In genomic region chr10:759898-760477, GRCh38 we compare ENCODE assay signal across 22 cellular contexts.
DNase-seq lines count a peak whose midpoint lies in the region; ATAC-seq and TF ChIP-seq lines count a peak whose summit lies in the region.
"Had no signal": no experiment of that assay in that cellular context is flagged by ENCODE, and none has a peak within 500 bp of the region (broad histone marks: within the 10 kb centered on the region; RNA-seq: fewer than 3 reads in every experiment).

No MANE protein-coding gene starts in this region.

- no peak overlapping the region for H2BK120ac ChIP-seq in mesenchymal stem cell (ENCODE audit: low read depth, low read length)

- intact Hi-C loops in spleen (cut with DNase I; ENCODE audit: low total_unique reads), result no loop called here
- intact Hi-C loops in activated T-helper 1 cell treated with anti-CD3 and anti-CD28 coated beads, Interleukin-12 subunit alpha, Interleukin-12 subunit beta, Interleukin-2, Interleukin-4 antibody, amounts not matched to agents 30 ng/mL and 10 ng/mL and 1 ng/mL, durations not matched to agents 14 hours and 24 hours and 36 hours (cut with micrococcal nuclease), result no loop called here

- peak; percentile 42 for DNase-seq in MM.1S
- DNase-seq in T-helper 17 cell, result no peak
- no peak for DNase-seq in mesenchymal stem cell
- peak; percentile 24 for DNase-seq in spleen
- no peak for DNase-seq in activated T-helper 1 cell treated with anti-CD3 and anti-CD28 coated beads, Interleukin-12 subunit alpha, Interleukin-12 subunit beta, Interleukin-2, Interleukin-4 antibody, amounts not matched to agents 30 ng/mL and 10 ng/mL and 1 ng/mL, durations not matched to agents 14 hours and 24 hours and 36 hours (ENCODE audit: low spot score)
- no peak for DNase-seq in Ammon's horn (ENCODE audit: low spot score)
- no peak for DNase-seq in NCI-H1048 (lab: John Stamatoyannopoulos, UW)
- DNase-seq: BE2C, HFFc6, KBM-7, MG63, NCI-H1417, NCI-H1694 treated with DMSO at 0.1 percent for 48 hours, NCI-H2081, NCI-H226, NCI-H510A, NCI-H69, SHP77 had no signal

- peaks cover 45% of the 10 kb centered on the region for H3K9me3 Mint-ChIP-seq in activated T-helper 1 cell treated with anti-CD3 and anti-CD28 coated beads, Interleukin-12 subunit alpha, Interleukin-12 subunit beta, Interleukin-2, Interleukin-4 antibody, amounts not matched to agents 30 ng/mL and 10 ng/mL and 1 ng/mL, durations not matched to agents 14 hours and 24 hours and 36 hours
- H3K9me3 Mint-ChIP-seq: GM23338 had no signal

- H3K27ac ChIP-seq in MM.1S (ENCODE audit: low read length), result no peak overlapping the region
- no peak overlapping the region for H3K27ac ChIP-seq in mesenchymal stem cell (ENCODE audit: low read length, poor library complexity, severe bottlenecking)
- H3K27ac ChIP-seq in spleen, result no peak overlapping the region
- H3K27ac ChIP-seq: RWPE1 had no signal

- H2AFZ ChIP-seq in MM.1S (ENCODE audit: low read length) (no peak overlapping the region), mesenchymal stem cell (ENCODE audit: low read depth, low read length) (no peak overlapping the region)
- H2AFZ ChIP-seq: GM23338 had no signal

- H2BK15ac ChIP-seq in mesenchymal stem cell (ENCODE audit: low read depth, poor library complexity, severe bottlenecking), result no peak overlapping the region

- no peak for TF ChIP-seq CTCF in MM.1S (IDR thresholded peaks at IDR 0.05; ENCODE audit: low read length)
- TF ChIP-seq CTCF in spleen (IDR thresholded peaks at IDR 0.05 in 8 of 11, conservative IDR thresholded peaks at IDR 0.05 in 3 of 11), result no peak

- ATAC-seq in T-helper 17 cell, result no peak
- ATAC-seq: GM23338, Panc1 had no signal

- no peak overlapping the region for H2BK12ac ChIP-seq in mesenchymal stem cell (ENCODE audit: low read length in 2 of 2)

- H3K4me3 ChIP-seq in MM.1S (ENCODE audit: low read length), result no peak overlapping the region
- no peak overlapping the region for H3K4me3 ChIP-seq in mesenchymal stem cell (ENCODE audit: insufficient read depth in 1 of 2, low read depth in 1 of 2, low read length in 2 of 2)
- H3K4me3 ChIP-seq in spleen, result no peak overlapping the region
- H3K4me3 ChIP-seq: GM23338, HAP-1, MG63 had no signal

- peak overlapping the region; percentile 56 for H4K91ac ChIP-seq in mesenchymal stem cell (ENCODE audit: low read length)

- H3K27me3 ChIP-seq in MM.1S (replicated peaks; ENCODE audit: insufficient read depth, low read length) (no peaks in the 10 kb centered on the region), mesenchymal stem cell (ENCODE audit: control insufficient read depth in 1 of 2, insufficient read depth in 1 of 2, low read length in 2 of 2) (peaks cover 7 to 9% of the 10 kb centered on the region in 2 experiments), spleen (replicated peaks in 1 of 7) (peaks cover 0 to 6% (median 0%) of the 10 kb centered on the region in 7 donors)
- H3K27me3 ChIP-seq: BE2C had no signal

- H3K23ac ChIP-seq in mesenchymal stem cell (ENCODE audit: low read length in 2 of 2), result no peak overlapping the region

- H3K9ac ChIP-seq in MM.1S (ENCODE audit: low read length) (no peak overlapping the region), mesenchymal stem cell (ENCODE audit: low read length) (no peak overlapping the region)

- H3K27ac Mint-ChIP-seq in T-helper 17 cell, result no peak overlapping the region
- no peak overlapping the region for H3K27ac Mint-ChIP-seq in activated T-helper 1 cell treated with anti-CD3 and anti-CD28 coated beads, Interleukin-12 subunit alpha, Interleukin-12 subunit beta, Interleukin-2, Interleukin-4 antibody, amounts not matched to agents 30 ng/mL and 10 ng/mL and 1 ng/mL, durations not matched to agents 14 hours and 24 hours and 36 hours
- H3K27ac Mint-ChIP-seq: GM23338, HFFc6 had no signal

- no peak overlapping the region for H2BK5ac ChIP-seq in mesenchymal stem cell (ENCODE audit: low read depth, low read length, poor library complexity, severe bottlenecking)

- no peaks in the 10 kb centered on the region for H3K79me1 ChIP-seq in mesenchymal stem cell (replicated peaks; ENCODE audit: low read length, poor library complexity, severe bottlenecking)

- peak overlapping the region; percentile 4 for H3K4me3 Mint-ChIP-seq in T-helper 17 cell
- no peak overlapping the region for H3K4me3 Mint-ChIP-seq in activated T-helper 1 cell treated with anti-CD3 and anti-CD28 coated beads, Interleukin-12 subunit alpha, Interleukin-12 subunit beta, Interleukin-2, Interleukin-4 antibody, amounts not matched to agents 30 ng/mL and 10 ng/mL and 1 ng/mL, durations not matched to agents 14 hours and 24 hours and 36 hours
- H3K4me3 Mint-ChIP-seq: GM23338, HFFc6 had no signal

- H3K9me2 ChIP-seq in MM.1S (replicated peaks; ENCODE audit: insufficient read depth, low read length), result no peaks in the 10 kb centered on the region

- H3K27me3 Mint-ChIP-seq in T-helper 17 cell, result no peaks in the 10 kb centered on the region
- peaks cover 6% of the 10 kb centered on the region for H3K27me3 Mint-ChIP-seq in activated T-helper 1 cell treated with anti-CD3 and anti-CD28 coated beads, Interleukin-12 subunit alpha, Interleukin-12 subunit beta, Interleukin-2, Interleukin-4 antibody, amounts not matched to agents 30 ng/mL and 10 ng/mL and 1 ng/mL, durations not matched to agents 14 hours and 24 hours and 36 hours (ENCODE audit: insufficient read depth)

- H3K4me1 ChIP-seq in MM.1S (ENCODE audit: low read length), result peaks cover 13% of the 10 kb centered on the region
- no peaks in the 10 kb centered on the region for H3K4me1 ChIP-seq in mesenchymal stem cell (ENCODE audit: control insufficient read depth, insufficient read depth, low read depth, low read length)
- H3K4me1 ChIP-seq in spleen, result no peaks in the 10 kb centered on the region
- H3K4me1 ChIP-seq: BE2C, HAP-1 had no signal

- H3K14ac ChIP-seq in mesenchymal stem cell (ENCODE audit: low read length in 2 of 2), result no peak overlapping the region

- H3K36me3 Mint-ChIP-seq in T-helper 17 cell (ENCODE audit: low read depth), result peaks cover 2% of the 10 kb centered on the region
- peaks cover 2% of the 10 kb centered on the region for H3K36me3 Mint-ChIP-seq in activated T-helper 1 cell treated with anti-CD3 and anti-CD28 coated beads, Interleukin-12 subunit alpha, Interleukin-12 subunit beta, Interleukin-2, Interleukin-4 antibody, amounts not matched to agents 30 ng/mL and 10 ng/mL and 1 ng/mL, durations not matched to agents 14 hours and 24 hours and 36 hours (ENCODE audit: low read depth)

- H3K4me2 ChIP-seq in MM.1S (ENCODE audit: low read depth, low read length) (peak overlapping the region; percentile 26; the same call in 1 of the 2 replicates), mesenchymal stem cell (ENCODE audit: low read length, poor library complexity, severe bottlenecking) (no peak overlapping the region)
- H3K4me2 ChIP-seq: GM23338 had no signal

- no peak overlapping the region for H3K4ac ChIP-seq in mesenchymal stem cell (ENCODE audit: low read depth in 1 of 2, low read length in 2 of 2)

- H3K79me2 ChIP-seq in MM.1S (ENCODE audit: low read length), result no peaks in the 10 kb centered on the region

- H3K9me3 ChIP-seq in MM.1S (replicated peaks; ENCODE audit: insufficient read depth, low read length), result no peaks in the 10 kb centered on the region
- H3K9me3 ChIP-seq in T-helper 17 cell (ENCODE audit: control insufficient read depth, low read length, poor library complexity, severe bottlenecking), result peaks cover 5% of the 10 kb centered on the region
- peaks cover 44% of the 10 kb centered on the region for H3K9me3 ChIP-seq in mesenchymal stem cell (ENCODE audit: control insufficient read depth, low read length)
- peaks cover 0 to 66% (median 57%) of the 10 kb centered on the region in 8 donors for H3K9me3 ChIP-seq in spleen

- H3F3A ChIP-seq in MM.1S (ENCODE audit: insufficient read depth, low read length), result no peaks in the 10 kb centered on the region

- peaks cover 6% of the 10 kb centered on the region for H3K4me1 Mint-ChIP-seq in T-helper 17 cell
- H3K4me1 Mint-ChIP-seq in activated T-helper 1 cell treated with anti-CD3 and anti-CD28 coated beads, Interleukin-12 subunit alpha, Interleukin-12 subunit beta, Interleukin-2, Interleukin-4 antibody, amounts not matched to agents 30 ng/mL and 10 ng/mL and 1 ng/mL, durations not matched to agents 14 hours and 24 hours and 36 hours (ENCODE audit: low read depth), result peaks cover 11% of the 10 kb centered on the region
- H3K4me1 Mint-ChIP-seq: GM23338 had no signal

- no peak overlapping the region for H4K8ac ChIP-seq in mesenchymal stem cell (ENCODE audit: low read length)

- H4K20me1 ChIP-seq in MM.1S (ENCODE audit: insufficient read depth, low read length), result no peaks in the 10 kb centered on the region

- H2AK5ac ChIP-seq in mesenchymal stem cell (ENCODE audit: low read length, severe bottlenecking), result no peak overlapping the region

- 79% methylated on average over 5 of the region's 5 CpGs for WGBS in mesenchymal stem cell
- WGBS in spleen, 5 donors, result 53 to 75% (median 72%) methylated on average over 4 to 5 of the region's 5 CpGs

- TF ChIP-seq POLR2A in spleen (IDR thresholded peaks at IDR 0.05), result no peak

- no peaks in the 10 kb centered on the region for H3K36me3 ChIP-seq in MM.1S (replicated peaks; ENCODE audit: insufficient read depth, low read length)
- H3K36me3 ChIP-seq in mesenchymal stem cell (ENCODE audit: control insufficient read depth in 1 of 2, insufficient read depth in 2 of 2, low read depth in 1 of 2, low read length in 2 of 2), result no peaks in the 10 kb centered on the region
- H3K36me3 ChIP-seq in spleen, result no peaks in the 10 kb centered on the region
- H3K36me3 ChIP-seq: BE2C, HAP-1, MG63 had no signal

- no peak overlapping the region for H3K18ac ChIP-seq in mesenchymal stem cell (ENCODE audit: low read depth in 1 of 2, low read length in 2 of 2)

Comparison
In these comparisons a context has a peak if more than half of its experiments do, and no peak if none do; other contexts are left out.
1. DNase-seq: peak in MM.1S (single experiment) and spleen (single experiment); none in T-helper 17 cell (0 of 3), mesenchymal stem cell (single experiment), activated T-helper 1 cell treated with anti-CD3 and anti-CD28 coated beads, Interleukin-12 subunit alpha, Interleukin-12 subunit beta, Interleukin-2, Interleukin-4 antibody, amounts not matched to agents 30 ng/mL and 10 ng/mL and 1 ng/mL, durations not matched to agents 14 hours and 24 hours and 36 hours (single experiment), Ammon's horn (single experiment) and NCI-H1048 (single experiment).